In genomic region chr17:54967621-54968258, GRCh38 we compare ENCODE assay signal across 8 cellular contexts. TPM values are rescaled to one million over a fixed set of nuclear protein-coding genes. Genes with fewer than 3 reads are reported as not detected.
DNase-seq lines count a peak whose midpoint lies in the region; ATAC-seq lines count a peak whose summit lies in the region.

No MANE protein-coding gene starts in this region.

- no peaks in the 10 kb centered on the region for H3K27me3 Mint-ChIP-seq in activated CD4-positive, alpha-beta T cell treated with anti-CD3 and anti-CD28 coated beads for 36 hours
- no peaks in the 10 kb centered on the region for H3K27me3 Mint-ChIP-seq in activated T-cell treated with anti-CD3 and anti-CD28 coated beads, Interleukin-2, amount 50 U/mL, for 4 hours (ENCODE audit: low read depth)

- POLR2A ChIA-PET in activated CD4-positive, alpha-beta T cell treated with anti-CD3 and anti-CD28 coated beads for 36 hours (lab: Charles Lee), result no interaction called here

- H3K4me1 Mint-ChIP-seq in activated CD4-positive, alpha-beta T cell treated with anti-CD3 and anti-CD28 coated beads for 36 hours, result peaks cover 23% of the 10 kb centered on the region
- H3K4me1 Mint-ChIP-seq in activated T-cell treated with anti-CD3 and anti-CD28 coated beads, Interleukin-2, amount 50 U/mL, for 4 hours (ENCODE audit: low read depth), result peaks cover 25% of the 10 kb centered on the region

- H3K9me3 ChIP-seq in HUES64 (ENCODE audit: insufficient read depth, low read depth, low read length), result no peaks in the 10 kb centered on the region

- ATAC-seq in activated CD4-positive, alpha-beta T cell treated with anti-CD3 and anti-CD28 coated beads for 36 hours, result peak; percentile 25
- peak; percentile 19 for ATAC-seq in GM21723 (IDR thresholded peaks at IDR 0.05; ENCODE audit: unreplicated experiment)
- ATAC-seq in activated T-cell treated with anti-CD3 and anti-CD28 coated beads, Interleukin-2, amount 50 U/mL, for 4 hours, result peak; percentile 27 to 29
- ATAC-seq in left cardiac atrium, result peak; percentile 1 to 10

- peak; percentile 41 for DNase-seq in activated CD4-positive, alpha-beta T cell treated with anti-CD3 and anti-CD28 coated beads for 36 hours
- DNase-seq in activated CD4-positive, alpha-beta T cell treated with anti-CD3 and anti-CD28 coated beads for 4 hours, result no peak
- peak; percentile 6 for DNase-seq in activated T-cell treated with anti-CD3 and anti-CD28 coated beads, Interleukin-2, amount 50 U/mL, for 4 hours
- no peak for DNase-seq in left cardiac atrium
- DNase-seq in skeletal muscle cell (ENCODE audit: low read depth), result no peak
- DNase-seq in GDM1 (lab: John Stamatoyannopoulos, UW), result no peak

- peaks cover 36% of the 10 kb centered on the region for H3K36me3 ChIP-seq in HUES64 (ENCODE audit: insufficient read depth, low read length)

- H3K4me1 ChIP-seq in HUES64 (ENCODE audit: insufficient read depth, low read length), result peaks cover 6% of the 10 kb centered on the region; the same call in 1 of the 2 replicates

- peak overlapping the region; percentile 99 for H3K9ac ChIP-seq in HUES64 (ENCODE audit: low read depth, low read length)

- H3K4me3 ChIP-seq in HUES64 (ENCODE audit: low read length) (peak overlapping the region; percentile 97), skeletal muscle cell (ENCODE audit: low read depth, low read length) (peak overlapping the region; percentile 79)

- H3K36me3 Mint-ChIP-seq in activated CD4-positive, alpha-beta T cell treated with anti-CD3 and anti-CD28 coated beads for 36 hours (ENCODE audit: low read depth), result peaks cover 10% of the 10 kb centered on the region
- peaks cover 7% of the 10 kb centered on the region for H3K36me3 Mint-ChIP-seq in activated T-cell treated with anti-CD3 and anti-CD28 coated beads, Interleukin-2, amount 50 U/mL, for 4 hours (ENCODE audit: insufficient read depth)

- H3K27ac ChIP-seq in HUES64 (ENCODE audit: low read depth, low read length), result peak overlapping the region; percentile 86

- H3K9me3 Mint-ChIP-seq in activated CD4-positive, alpha-beta T cell treated with anti-CD3 and anti-CD28 coated beads for 36 hours (ENCODE audit: low read depth), result no peaks in the 10 kb centered on the region
- H3K9me3 Mint-ChIP-seq in activated T-cell treated with anti-CD3 and anti-CD28 coated beads, Interleukin-2, amount 50 U/mL, for 4 hours, result no peaks in the 10 kb centered on the region

- no peak overlapping the region for H3K4me3 Mint-ChIP-seq in activated CD4-positive, alpha-beta T cell treated with anti-CD3 and anti-CD28 coated beads for 36 hours
- H3K4me3 Mint-ChIP-seq in activated T-cell treated with anti-CD3 and anti-CD28 coated beads, Interleukin-2, amount 50 U/mL, for 4 hours, result no peak overlapping the region

- CTCF ChIA-PET in activated CD4-positive, alpha-beta T cell treated with anti-CD3 and anti-CD28 coated beads for 36 hours (lab: Charles Lee), result interaction anchor here (0.7 to 1.3 kb wide), 2 partner anchors 10 to 24 kb away, joined by 3 read pairs; no protein-coding TSS in a partner anchor

- intact Hi-C loops in activated CD4-positive, alpha-beta T cell treated with anti-CD3 and anti-CD28 coated beads for 36 hours (cut with DNase I, micrococcal nuclease), result loop anchor here (1.0 to 10.0 kb wide), 7 partner anchors 271 to 765 kb away; partner anchors contain the start of genes MMD (in 2 of the 2) and HLF (in 1 of the 2)
- intact Hi-C loops in left cardiac atrium (cut with DNase I), result no loop called here

- no peaks in the 10 kb centered on the region for H3K27me3 ChIP-seq in HUES64 (ENCODE audit: insufficient read depth, low read length)

- under 1% methylated on average over 19 of the region's 21 CpGs for WGBS in HUES64

- H3K27ac Mint-ChIP-seq in activated CD4-positive, alpha-beta T cell treated with anti-CD3 and anti-CD28 coated beads for 36 hours, result peak overlapping the region; percentile 48

RNA-seq across cellular contexts. Expression of gene COX11, which starts 0.7 kb away (rescaled TPM):
- total RNA-seq in activated CD4-positive, alpha-beta T cell treated with anti-CD3 and anti-CD28 coated beads for 36 hours, result 10 to 100 TPM; 42.6 to 45.4 TPM
- 43.3 TPM for polyA plus RNA-seq in HUES64 (2013, experiment 1 of 2)
- 43.6 TPM for polyA plus RNA-seq in HUES64 (2013, experiment 2 of 2)
- 10 to 100 TPM; 48.0 to 62.9 (median 61.6) TPM for total RNA-seq in activated T-cell treated with anti-CD3 and anti-CD28 coated beads, Interleukin-2, amount 50 U/mL, for 4 hours
- total RNA-seq in left cardiac atrium, result 10 to 100 TPM; 45.4 to 64.2 TPM

RNA-seq across cellular contexts. Expression of gene STXBP4, which starts 0.8 kb away (rescaled TPM):
- 1 to 10 TPM; 5.4 to 7.2 TPM for total RNA-seq in activated CD4-positive, alpha-beta T cell treated with anti-CD3 and anti-CD28 coated beads for 36 hours
- polyA plus RNA-seq in HUES64 (2013, experiment 1 of 2), result 11.2 TPM
- polyA plus RNA-seq in HUES64 (2013, experiment 2 of 2), result 10.0 TPM
- 1 to 10 TPM; 5.1 to 8.1 (median 5.3) TPM for total RNA-seq in activated T-cell treated with anti-CD3 and anti-CD28 coated beads, Interleukin-2, amount 50 U/mL, for 4 hours
- 1 to 10 TPM; 8.0 to 8.9 TPM for total RNA-seq in left cardiac atrium

Comparison
In these comparisons a context has a peak if more than half of its experiments do, and no peak if none do; other contexts are left out.
1. DNase-seq: peak in activated CD4-positive, alpha-beta T cell treated with anti-CD3 and anti-CD28 coated beads for 36 hours (single experiment) and activated T-cell treated with anti-CD3 and anti-CD28 coated beads, Interleukin-2, amount 50 U/mL, for 4 hours (single experiment); none in activated CD4-positive, alpha-beta T cell treated with anti-CD3 and anti-CD28 coated beads for 4 hours (0 of 2), left cardiac atrium (single experiment), skeletal muscle cell (single experiment) and GDM1 (single experiment).
2. intact Hi-C loops: an anchor here in activated CD4-positive, alpha-beta T cell treated with anti-CD3 and anti-CD28 coated beads for 36 hours (1.0 to 10.0 kb wide); none called in left cardiac atrium.
3. Peak in every context shown above with its lines, with median percentiles within 50 percentile points of each other: ATAC-seq.